8 cellular contexts compared by ENCODE assay signal in genomic region chr4:121139533-121140222, GRCh38.
DNase-seq lines count a peak whose midpoint lies in the region; ATAC-seq and TF ChIP-seq lines count a peak whose summit lies in the region.

No MANE protein-coding gene starts in this region.

- in situ Hi-C loops in ACHN (cut with HindIII; ENCODE audit: low pct_ligation_motif_present, low pct_unique_long_range_greater_than_20kb, low sequenced_read_pairs): no loop called here

- H3K4me3 ChIP-seq in cardiac fibroblast (replicated peaks in 1 of 2; ENCODE audit: low read depth in 2 of 2, low read length in 2 of 2): no peak overlapping the region

- ATAC-seq in GM19372 (IDR thresholded peaks at IDR 0.05; ENCODE audit: low read depth, unreplicated experiment) (peak; percentile 63), HG03280 (IDR thresholded peaks at IDR 0.05; ENCODE audit: unreplicated experiment) (peak; percentile 82)

- peak; percentile 68 for DNase-seq in DMS53 (lab: John Stamatoyannopoulos, UW)
- peak; percentile 40 to 67 for DNase-seq in cardiac fibroblast (ENCODE audit: low read depth in 2 of 2)
- DNase-seq in NOMO-1 treated with DMSO at 0.1 percent for 48 hours (lab: John Stamatoyannopoulos, UW; ENCODE audit: unreplicated experiment): no peak
- DNase-seq in NCI-H2081 treated with DMSO at 0.1 percent for 48 hours (lab: John Stamatoyannopoulos, UW): no peak
- DNase-seq in ACHN: no peak
- DNase-seq in NCI-H446 treated with DMSO at 0.1 percent for 48 hours (lab: John Stamatoyannopoulos, UW): no peak

- TF ChIP-seq CTCF in cardiac fibroblast (IDR thresholded peaks at IDR 0.05; ENCODE audit: low read depth, low read length): no peak

Comparison
In these comparisons a context has a peak if more than half of its experiments do, and no peak if none do; other contexts are left out.
1. DNase-seq: peak in DMS53 (single experiment) and cardiac fibroblast (2 of 2); none in NOMO-1 treated with DMSO at 0.1 percent for 48 hours (single experiment), NCI-H2081 treated with DMSO at 0.1 percent for 48 hours (single experiment), ACHN (single experiment) and NCI-H446 treated with DMSO at 0.1 percent for 48 hours (single experiment).